ENCODE assay signal across 25 cellular contexts in the genomic region with DNA sequence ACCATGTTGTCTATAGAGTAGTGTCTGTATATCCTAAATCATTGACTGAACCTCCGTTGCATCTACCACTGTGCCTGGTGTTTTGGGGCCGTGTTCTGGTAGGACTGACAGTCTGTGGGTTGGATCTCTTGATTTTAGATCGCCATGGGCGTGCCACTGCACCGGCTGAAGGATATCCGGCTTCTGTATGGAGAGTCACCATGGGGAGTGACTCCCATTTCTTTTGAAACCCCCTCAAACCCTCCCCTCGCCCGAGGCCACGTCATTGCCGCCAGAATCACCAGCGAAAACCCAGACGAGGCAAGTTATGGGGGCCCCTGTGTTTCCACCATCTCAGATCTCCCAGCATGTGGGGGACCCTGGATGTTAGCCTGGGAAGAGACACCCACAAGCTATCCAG.
"Had no signal": no experiment of that assay in that cellular context is flagged by ENCODE, and none has a peak within 500 bp of the region (broad histone marks: within the 10 kb centered on the region; RNA-seq: fewer than 3 reads in every experiment).

No MANE protein-coding gene starts in this region.

- H3K27me3 ChIP-seq: dorsolateral prefrontal cortex, esophagus squamous epithelium, gastroesophageal sphincter, heart left ventricle, hepatocyte, left lung had no signal

- DNase-seq: dermis blood vessel endothelial cell; dorsolateral prefrontal cortex; effector CD4-positive, alpha-beta T cell; effector memory CD4-positive, alpha-beta T cell; erythroblast; esophagus squamous epithelium; foreskin fibroblast; foreskin melanocyte; heart left ventricle; hypothalamus; immature natural killer cell; islet precursor cell; kidney; kidney glomerular epithelial cell; left colon; left ventricle myocardium superior; lower lobe of right lung; mesenchymal stem cell; midbrain had no signal

- H3K9me3 ChIP-seq: esophagus squamous epithelium, gastroesophageal sphincter, heart left ventricle, left lung, lower lobe of right lung had no signal

- H3K4me3 ChIP-seq: coronary artery, dorsolateral prefrontal cortex, esophagus squamous epithelium, gastroesophageal sphincter, heart left ventricle, hepatocyte, left lung, lower lobe of right lung had no signal

- H3K4me1 ChIP-seq: esophagus squamous epithelium, heart left ventricle, left lung, lower lobe of right lung had no signal

- H3K27ac ChIP-seq: coronary artery, dorsolateral prefrontal cortex, epithelial cell of prostate, esophagus squamous epithelium, heart left ventricle, hepatocyte, left lung, lower lobe of right lung had no signal

- ATAC-seq: esophagus mucosa, gastroesophageal sphincter, heart left ventricle, left colon, left lung, left ventricle myocardium superior, lower lobe of right lung had no signal
